Comparison of ENCODE assay signal across 7 cellular contexts in the genomic region with DNA sequence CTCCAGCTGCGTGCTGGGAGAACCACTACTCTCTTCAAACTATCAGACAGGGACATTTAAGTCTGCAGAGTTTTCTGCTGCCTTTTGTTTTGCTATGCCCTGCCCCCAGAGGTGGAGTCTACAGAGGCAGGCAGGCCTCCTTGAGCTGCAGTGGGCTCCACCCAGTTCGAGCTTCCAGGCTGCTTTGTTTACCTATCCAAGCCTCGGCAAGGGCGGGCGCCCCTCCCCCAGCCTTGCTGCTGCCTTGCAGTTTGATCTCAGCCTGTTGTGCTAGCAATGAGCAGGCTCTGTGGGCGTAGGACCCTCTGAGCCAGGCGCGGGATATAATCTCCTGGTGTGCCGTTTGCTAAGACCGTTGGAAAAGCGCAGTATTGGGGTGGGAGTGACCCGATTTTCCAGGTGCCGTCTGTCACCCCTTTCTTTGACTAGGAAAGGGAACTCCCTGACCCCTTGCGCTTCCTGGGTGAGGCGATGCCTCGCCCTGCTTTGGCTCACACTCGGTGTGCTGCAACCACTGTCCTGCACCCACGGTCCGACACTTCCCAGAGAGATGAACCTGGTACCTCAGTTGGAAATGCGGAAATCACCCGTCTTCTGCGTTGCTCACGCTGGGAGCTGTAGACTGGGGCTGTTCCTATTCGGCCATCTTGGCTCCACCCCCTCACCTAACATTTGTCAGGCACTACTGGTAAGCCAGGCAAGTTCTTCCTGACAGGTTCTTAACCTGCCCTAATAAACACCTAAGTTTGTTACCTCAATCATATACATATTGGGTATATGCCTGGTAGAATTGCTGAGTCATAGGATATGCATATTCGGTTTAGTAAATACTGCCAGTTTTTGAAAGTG. TPM values are rescaled to one million over a fixed set of nuclear protein-coding genes. Genes with fewer than 3 reads are reported as not detected.
DNase-seq lines count a peak whose midpoint lies in the region; ATAC-seq and TF ChIP-seq lines count a peak whose summit lies in the region.
"Not testable (repeated sequence)": the region's sequence is repeated elsewhere in the genome, so short reads cannot be mapped to it uniquely, and the experiment has no call there.

No MANE protein-coding gene starts in this region.

- not testable (repeated sequence) for TF ChIP-seq CTCF in OCI-LY1 (IDR thresholded peaks at IDR 0.05; ENCODE audit: low read length); mammary epithelial cell (conservative IDR thresholded peaks at IDR 0.05 in 1 of 2, IDR thresholded peaks at IDR 0.05 in 1 of 2; ENCODE audit: extremely low read depth in 1 of 2, insufficient read depth in 1 of 2, low read depth in 1 of 2, low read length in 2 of 2); fibroblast of the aortic adventitia (IDR thresholded peaks at IDR 0.05; ENCODE audit: insufficient read depth, low read length)

- not testable (repeated sequence) for BruUV-seq in mammary epithelial cell (replicated peaks; lab: Mats Ljungman, UMichigan)

- H3K36me3 Mint-ChIP-seq in CD4-positive, CD25-positive, alpha-beta regulatory T cell = peaks cover 33% of the 10 kb centered on the region
- peaks cover 34% of the 10 kb centered on the region for H3K36me3 Mint-ChIP-seq in natural killer cell treated with Interleukin-12 subunit alpha and Interleukin-12 subunit beta and Interleukin-15 and Interleukin-18, amount 100 ng/mL, for 72 hours

- H4K20me1 ChIP-seq in OCI-LY1 (ENCODE audit: insufficient read depth, low read length); mammary epithelial cell (ENCODE audit: insufficient read depth, low read length): not testable (repeated sequence)

- H3K4me3 ChIP-seq in CD4-positive, CD25-positive, alpha-beta regulatory T cell (ENCODE audit: low read depth, low read length); OCI-LY1 (ENCODE audit: low read depth, low read length, poor library complexity, severe bottlenecking); SK-N-MC; mammary epithelial cell (replicated peaks in 1 of 3; ENCODE audit: insufficient read depth in 1 of 3, low read depth in 2 of 3, low read length in 3 of 3); fibroblast of the aortic adventitia (ENCODE audit: low read depth, low read length): not testable (repeated sequence)

- CTCF ChIA-PET in mammary epithelial cell (lab: Charles Lee; ENCODE audit: low non-redundant PET) = not testable (repeated sequence)

- not testable (repeated sequence) for H3K4me3 Mint-ChIP-seq in CD4-positive, CD25-positive, alpha-beta regulatory T cell; natural killer cell treated with Interleukin-12 subunit alpha and Interleukin-12 subunit beta and Interleukin-15 and Interleukin-18, amount 100 ng/mL, for 72 hours

- H3K9me2 ChIP-seq in OCI-LY1 (ENCODE audit: low read depth, low read length) = not testable (repeated sequence)

- H3K4me2 ChIP-seq in OCI-LY1 (ENCODE audit: low read length); mammary epithelial cell (ENCODE audit: insufficient read depth, low read depth, low read length): not testable (repeated sequence)

- not testable (repeated sequence) for H3K36me3 ChIP-seq in CD4-positive, CD25-positive, alpha-beta regulatory T cell (ENCODE audit: control insufficient read depth, insufficient read depth, low read length); mammary epithelial cell (ENCODE audit: insufficient read depth, low read length)
- H3K36me3 ChIP-seq in OCI-LY1 (ENCODE audit: insufficient read depth, low read length) = peaks cover 38% of the 10 kb centered on the region
- H3K36me3 ChIP-seq in SK-N-MC (ENCODE audit: insufficient read depth, low read length) = peaks cover 32% of the 10 kb centered on the region

- not testable (repeated sequence) for H3K9me3 ChIP-seq in CD4-positive, CD25-positive, alpha-beta regulatory T cell (ENCODE audit: control insufficient read depth in 2 of 2, low read length in 2 of 2); OCI-LY1 (ENCODE audit: low read length); SK-N-MC (ENCODE audit: low read depth, low read length); mammary epithelial cell (replicated peaks; ENCODE audit: insufficient read depth, low read length)

- not testable (repeated sequence) for H2AFZ ChIP-seq in OCI-LY1 (ENCODE audit: low read length); mammary epithelial cell (ENCODE audit: low read depth, low read length)

- peaks cover 8 to 43% (median 27%) of the 10 kb centered on the region in 4 donors for H3K4me1 Mint-ChIP-seq in CD4-positive, CD25-positive, alpha-beta regulatory T cell
- H3K4me1 Mint-ChIP-seq in natural killer cell treated with Interleukin-12 subunit alpha and Interleukin-12 subunit beta and Interleukin-15 and Interleukin-18, amount 100 ng/mL, for 72 hours (ENCODE audit: low read depth in 2 of 2) = peaks cover 10 to 35% of the 10 kb centered on the region in 2 donors

- dilution Hi-C loops in mammary epithelial cell (cut with HindIII; ENCODE audit: low sequenced_read_pairs) = not testable (repeated sequence)

- peak overlapping the region in 2 of 3 donors; percentile 20 to 29 for H3K27ac Mint-ChIP-seq in CD4-positive, CD25-positive, alpha-beta regulatory T cell
- H3K27ac Mint-ChIP-seq in natural killer cell treated with Interleukin-12 subunit alpha and Interleukin-12 subunit beta and Interleukin-15 and Interleukin-18, amount 100 ng/mL, for 72 hours = not testable (repeated sequence)

- not testable (repeated sequence) for H3K9ac ChIP-seq in OCI-LY1 (ENCODE audit: low read length); SK-N-MC (ENCODE audit: insufficient read length); mammary epithelial cell (ENCODE audit: insufficient read depth, low read length)

- H3K27ac ChIP-seq in CD4-positive, CD25-positive, alpha-beta regulatory T cell (ENCODE audit: insufficient read depth, low read length, poor library complexity, severe bottlenecking) = not testable (repeated sequence)
- H3K27ac ChIP-seq in OCI-LY1 (ENCODE audit: low read depth, low read length, poor library complexity, severe bottlenecking) = peak overlapping the region; percentile 26
- H3K27ac ChIP-seq in SK-N-MC = peak overlapping the region; percentile 61; the same call in 1 of the 2 replicates
- H3K27ac ChIP-seq in mammary epithelial cell (ENCODE audit: insufficient read depth, low read depth, low read length) = peak overlapping the region; percentile 3

- H3F3A ChIP-seq in OCI-LY1 (ENCODE audit: insufficient read depth, low read length) = not testable (repeated sequence)

- not testable (repeated sequence) for DNase-seq in CD4-positive, CD25-positive, alpha-beta regulatory T cell; SK-N-MC (ENCODE audit: low read depth, low spot score); mammary epithelial cell
- DNase-seq in HT-29 (ENCODE audit: low spot score) (peak; percentile 70), fibroblast of the aortic adventitia (ENCODE audit: low read depth) (peak; percentile 18)
- peak; percentile 25 for DNase-seq in natural killer cell treated with Interleukin-12 subunit alpha and Interleukin-12 subunit beta and Interleukin-15 and Interleukin-18, amount 100 ng/mL, for 72 hours (ENCODE audit: low spot score)

- not testable (repeated sequence) for H3K9me3 Mint-ChIP-seq in CD4-positive, CD25-positive, alpha-beta regulatory T cell; natural killer cell treated with Interleukin-12 subunit alpha and Interleukin-12 subunit beta and Interleukin-15 and Interleukin-18, amount 100 ng/mL, for 72 hours

- in situ Hi-C loops in mammary epithelial cell (cut with MboI; ENCODE audit: low sequenced_read_pairs in 2 of 2) = not testable (repeated sequence)

- ATAC-seq in CD4-positive, CD25-positive, alpha-beta regulatory T cell (ENCODE audit: low read depth in 2 of 2); natural killer cell treated with Interleukin-12 subunit alpha and Interleukin-12 subunit beta and Interleukin-15 and Interleukin-18, amount 100 ng/mL, for 72 hours: not testable (repeated sequence)

- H3K79me2 ChIP-seq in OCI-LY1 (ENCODE audit: insufficient read depth, low read length) (peaks cover 43% of the 10 kb centered on the region), mammary epithelial cell (ENCODE audit: insufficient read depth, low read length) (peaks cover 69% of the 10 kb centered on the region)

- peaks cover 12% of the 10 kb centered on the region for H3K4me1 ChIP-seq in CD4-positive, CD25-positive, alpha-beta regulatory T cell (ENCODE audit: control insufficient read depth, insufficient read depth, low read length, poor library complexity, severe bottlenecking)
- not testable (repeated sequence) for H3K4me1 ChIP-seq in OCI-LY1 (ENCODE audit: insufficient read depth, low read length, severe bottlenecking); mammary epithelial cell (ENCODE audit: insufficient read depth, low read length)

- H3K27me3 ChIP-seq in CD4-positive, CD25-positive, alpha-beta regulatory T cell (ENCODE audit: control insufficient read depth, insufficient read depth, low read length); OCI-LY1 (ENCODE audit: insufficient read depth, low read length); mammary epithelial cell (ENCODE audit: insufficient read depth, low read length): not testable (repeated sequence)

- intact Hi-C loops in mammary epithelial cell (cut with micrococcal nuclease) = not testable (repeated sequence)

- WGBS in mammary epithelial cell (ENCODE audit: low coverage, missing lambda C conversion rate) = 95% methylated on average over 14 of the region's 25 CpGs

- not testable (repeated sequence) for H3K27me3 Mint-ChIP-seq in CD4-positive, CD25-positive, alpha-beta regulatory T cell; natural killer cell treated with Interleukin-12 subunit alpha and Interleukin-12 subunit beta and Interleukin-15 and Interleukin-18, amount 100 ng/mL, for 72 hours

RNA-seq across cellular contexts. Expression of gene CENPO, which starts 12.8 kb away (rescaled TPM):
- total RNA-seq in CD4-positive, CD25-positive, alpha-beta regulatory T cell = 9.2 TPM
- polyA plus RNA-seq in CD4-positive, CD25-positive, alpha-beta regulatory T cell = 1 to 10 TPM; 1.2 to 6.4 (median 3.2) TPM
- 24.2 and 30.8 TPM in 2 replicates for total RNA-seq in HT-29 (2014; rRNA removed; shearing (Covaris generic))
- total RNA-seq in mammary epithelial cell (10 to 100 TPM in 1 of 2 donors, 1 to 10 TPM in 1; 7.2 to 27.7 TPM), fibroblast of the aortic adventitia (ENCODE audit: low replicate concordance) (5.5 and 35.3 TPM in 2 replicates)
- polyA plus RNA-seq in mammary epithelial cell = 24.4 TPM
- 31.6 TPM for polyA minus RNA-seq in mammary epithelial cell
- total RNA-seq in natural killer cell treated with Interleukin-12 subunit alpha and Interleukin-12 subunit beta and Interleukin-15 and Interleukin-18, amount 100 ng/mL, for 72 hours = 10 to 100 TPM; 35.3 to 69.1 TPM

RNA-seq across cellular contexts. Expression of gene PTRHD1, which starts 12.8 kb away (rescaled TPM):
- total RNA-seq in CD4-positive, CD25-positive, alpha-beta regulatory T cell = 16.9 TPM
- 10 to 100 TPM; 50.5 to 83.0 (median 55.6) TPM for polyA plus RNA-seq in CD4-positive, CD25-positive, alpha-beta regulatory T cell
- 57.9 and 58.1 TPM in 2 replicates for total RNA-seq in HT-29 (2014; rRNA removed; shearing (Covaris generic))
- 10 to 100 TPM; 14.8 to 28.3 TPM for total RNA-seq in mammary epithelial cell
- polyA plus RNA-seq in mammary epithelial cell = 30.3 TPM
- 4.1 TPM for polyA minus RNA-seq in mammary epithelial cell
- 23.7 and 33.4 TPM in 2 replicates for total RNA-seq in fibroblast of the aortic adventitia (ENCODE audit: low replicate concordance)
- total RNA-seq in natural killer cell treated with Interleukin-12 subunit alpha and Interleukin-12 subunit beta and Interleukin-15 and Interleukin-18, amount 100 ng/mL, for 72 hours = 10 to 100 TPM; 16.0 to 16.6 TPM
